In the genomic region with DNA sequence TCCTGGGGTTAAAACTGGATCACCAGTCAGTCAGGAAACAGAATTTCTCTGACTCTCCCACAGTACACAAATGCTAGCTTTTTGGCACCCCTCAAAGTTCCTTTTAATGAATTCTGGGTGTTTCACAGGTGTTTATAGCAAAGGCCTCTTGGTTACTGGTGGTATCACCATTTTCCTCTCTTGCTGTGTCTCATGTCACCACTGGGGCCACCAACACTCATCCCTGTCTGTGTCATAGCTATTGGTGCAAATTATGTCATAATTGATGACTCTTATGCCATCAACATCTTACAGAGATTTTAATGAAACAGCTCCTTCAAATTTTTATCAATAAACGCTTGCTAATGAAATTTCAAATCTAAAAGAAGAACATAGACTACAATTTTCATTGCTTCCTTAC, we compare ENCODE assay signal across 2 cellular contexts.
TF ChIP-seq lines count a peak whose summit lies in the region.

No MANE protein-coding gene starts in this region.

TF ChIP-seq in HCT116, 20 proteins besides CTCF, POLR2A, EP300 and RAD21:
- TF ChIP-seq EZH2 (IDR thresholded peaks at IDR 0.05): no peak
- TF ChIP-seq, protein P1, sequence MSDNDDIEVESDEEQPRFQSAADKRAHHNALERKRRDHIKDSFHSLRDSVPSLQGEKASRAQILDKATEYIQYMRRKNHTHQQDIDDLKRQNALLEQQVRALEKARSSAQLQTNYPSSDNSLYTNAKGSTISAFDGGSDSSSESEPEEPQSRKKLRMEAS (IDR thresholded peaks at IDR 0.05): no peak
- no peak for TF ChIP-seq SIN3A (IDR thresholded peaks at IDR 0.05; ENCODE audit: low read depth)
- no peak for TF ChIP-seq JUND (IDR thresholded peaks at IDR 0.05)
- TF ChIP-seq FOSL1 (IDR thresholded peaks at IDR 0.05; ENCODE audit: low read depth): no peak
- TF ChIP-seq ELF1 (IDR thresholded peaks at IDR 0.05; ENCODE audit: borderline replicate concordance, low read depth): no peak
- TF ChIP-seq YY1 (IDR thresholded peaks at IDR 0.05; ENCODE audit: extremely low read depth, insufficient replicate concordance, low read depth, low read length): no peak
- no peak for TF ChIP-seq SRF (IDR thresholded peaks at IDR 0.05; ENCODE audit: low read depth)
- TF ChIP-seq TCF7L2 (IDR thresholded peaks at IDR 0.05; ENCODE audit: borderline replicate concordance, extremely low read depth, insufficient read depth, insufficient read length): no peak
- no peak for TF ChIP-seq CEBPB (IDR thresholded peaks at IDR 0.05; ENCODE audit: low read depth)
- TF ChIP-seq CBX3 (IDR thresholded peaks at IDR 0.05; ENCODE audit: low read depth): no peak
- no peak for TF ChIP-seq ZFX (IDR thresholded peaks at IDR 0.05)
- TF ChIP-seq, protein P2, sequence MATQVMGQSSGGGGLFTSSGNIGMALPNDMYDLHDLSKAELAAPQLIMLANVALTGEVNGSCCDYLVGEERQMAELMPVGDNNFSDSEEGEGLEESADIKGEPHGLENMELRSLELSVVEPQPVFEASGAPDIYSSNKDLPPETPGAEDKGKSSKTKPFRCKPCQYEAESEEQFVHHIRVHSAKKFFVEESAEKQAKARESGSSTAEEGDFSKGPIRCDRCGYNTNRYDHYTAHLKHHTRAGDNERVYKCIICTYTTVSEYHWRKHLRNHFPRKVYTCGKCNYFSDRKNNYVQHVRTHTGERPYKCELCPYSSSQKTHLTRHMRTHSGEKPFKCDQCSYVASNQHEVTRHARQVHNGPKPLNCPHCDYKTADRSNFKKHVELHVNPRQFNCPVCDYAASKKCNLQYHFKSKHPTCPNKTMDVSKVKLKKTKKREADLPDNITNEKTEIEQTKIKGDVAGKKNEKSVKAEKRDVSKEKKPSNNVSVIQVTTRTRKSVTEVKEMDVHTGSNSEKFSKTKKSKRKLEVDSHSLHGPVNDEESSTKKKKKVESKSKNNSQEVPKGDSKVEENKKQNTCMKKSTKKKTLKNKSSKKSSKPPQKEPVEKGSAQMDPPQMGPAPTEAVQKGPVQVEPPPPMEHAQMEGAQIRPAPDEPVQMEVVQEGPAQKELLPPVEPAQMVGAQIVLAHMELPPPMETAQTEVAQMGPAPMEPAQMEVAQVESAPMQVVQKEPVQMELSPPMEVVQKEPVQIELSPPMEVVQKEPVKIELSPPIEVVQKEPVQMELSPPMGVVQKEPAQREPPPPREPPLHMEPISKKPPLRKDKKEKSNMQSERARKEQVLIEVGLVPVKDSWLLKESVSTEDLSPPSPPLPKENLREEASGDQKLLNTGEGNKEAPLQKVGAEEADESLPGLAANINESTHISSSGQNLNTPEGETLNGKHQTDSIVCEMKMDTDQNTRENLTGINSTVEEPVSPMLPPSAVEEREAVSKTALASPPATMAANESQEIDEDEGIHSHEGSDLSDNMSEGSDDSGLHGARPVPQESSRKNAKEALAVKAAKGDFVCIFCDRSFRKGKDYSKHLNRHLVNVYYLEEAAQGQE (IDR thresholded peaks at IDR 0.05; ENCODE audit: low read depth): no peak
- no peak for TF ChIP-seq ZNF274 (IDR thresholded peaks at IDR 0.05; ENCODE audit: low read depth, low read length)
- TF ChIP-seq, protein P3, sequence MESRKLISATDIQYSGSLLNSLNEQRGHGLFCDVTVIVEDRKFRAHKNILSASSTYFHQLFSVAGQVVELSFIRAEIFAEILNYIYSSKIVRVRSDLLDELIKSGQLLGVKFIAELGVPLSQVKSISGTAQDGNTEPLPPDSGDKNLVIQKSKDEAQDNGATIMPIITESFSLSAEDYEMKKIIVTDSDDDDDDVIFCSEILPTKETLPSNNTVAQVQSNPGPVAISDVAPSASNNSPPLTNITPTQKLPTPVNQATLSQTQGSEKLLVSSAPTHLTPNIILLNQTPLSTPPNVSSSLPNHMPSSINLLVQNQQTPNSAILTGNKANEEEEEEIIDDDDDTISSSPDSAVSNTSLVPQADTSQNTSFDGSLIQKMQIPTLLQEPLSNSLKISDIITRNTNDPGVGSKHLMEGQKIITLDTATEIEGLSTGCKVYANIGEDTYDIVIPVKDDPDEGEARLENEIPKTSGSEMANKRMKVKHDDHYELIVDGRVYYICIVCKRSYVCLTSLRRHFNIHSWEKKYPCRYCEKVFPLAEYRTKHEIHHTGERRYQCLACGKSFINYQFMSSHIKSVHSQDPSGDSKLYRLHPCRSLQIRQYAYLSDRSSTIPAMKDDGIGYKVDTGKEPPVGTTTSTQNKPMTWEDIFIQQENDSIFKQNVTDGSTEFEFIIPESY (IDR thresholded peaks at IDR 0.05; ENCODE audit: extremely low read depth, insufficient replicate concordance, low read length): no peak

TF ChIP-seq in K562, 482 proteins besides CTCF, POLR2A, EP300 and RAD21:
- TF ChIP-seq THRAP3 (IDR thresholded peaks at IDR 0.05; ENCODE audit: borderline replicate concordance) (no peak), SREBF1 (IDR thresholded peaks at IDR 0.05; ENCODE audit: borderline replicate concordance, low read depth, low read length) (no peak), ZKSCAN1 (IDR thresholded peaks at IDR 0.05; ENCODE audit: low read depth, low read length) (no peak), STAT5B (CRISPR knock-in tag; IDR thresholded peaks at IDR 0.05) (no peak)
- TF ChIP-seq, protein P4, sequence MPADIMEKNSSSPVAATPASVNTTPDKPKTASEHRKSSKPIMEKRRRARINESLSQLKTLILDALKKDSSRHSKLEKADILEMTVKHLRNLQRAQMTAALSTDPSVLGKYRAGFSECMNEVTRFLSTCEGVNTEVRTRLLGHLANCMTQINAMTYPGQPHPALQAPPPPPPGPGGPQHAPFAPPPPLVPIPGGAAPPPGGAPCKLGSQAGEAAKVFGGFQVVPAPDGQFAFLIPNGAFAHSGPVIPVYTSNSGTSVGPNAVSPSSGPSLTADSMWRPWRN (IDR thresholded peaks at IDR 0.05; ENCODE audit: low read depth): no peak
- TF ChIP-seq, protein P5, sequence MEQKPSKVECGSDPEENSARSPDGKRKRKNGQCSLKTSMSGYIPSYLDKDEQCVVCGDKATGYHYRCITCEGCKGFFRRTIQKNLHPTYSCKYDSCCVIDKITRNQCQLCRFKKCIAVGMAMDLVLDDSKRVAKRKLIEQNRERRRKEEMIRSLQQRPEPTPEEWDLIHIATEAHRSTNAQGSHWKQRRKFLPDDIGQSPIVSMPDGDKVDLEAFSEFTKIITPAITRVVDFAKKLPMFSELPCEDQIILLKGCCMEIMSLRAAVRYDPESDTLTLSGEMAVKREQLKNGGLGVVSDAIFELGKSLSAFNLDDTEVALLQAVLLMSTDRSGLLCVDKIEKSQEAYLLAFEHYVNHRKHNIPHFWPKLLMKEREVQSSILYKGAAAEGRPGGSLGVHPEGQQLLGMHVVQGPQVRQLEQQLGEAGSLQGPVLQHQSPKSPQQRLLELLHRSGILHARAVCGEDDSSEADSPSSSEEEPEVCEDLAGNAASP (IDR thresholded peaks at IDR 0.05): no peak
